ENCODE assay signal across 10 cellular contexts in genomic region chr2:197092431-197092830, GRCh38.
DNase-seq lines count a peak whose midpoint lies in the region; TF ChIP-seq lines count a peak whose summit lies in the region.
"Had no signal": no experiment of that assay in that cellular context is flagged by ENCODE, and none has a peak within 500 bp of the region (broad histone marks: within the 10 kb centered on the region; RNA-seq: fewer than 3 reads in every experiment).

No MANE protein-coding gene starts in this region.

- H3K79me2 ChIP-seq in GM23248 (ENCODE audit: insufficient read depth): no peaks in the 10 kb centered on the region

- H3K27me3 ChIP-seq in GM23248 (replicated peaks; ENCODE audit: insufficient read depth) (no peaks in the 10 kb centered on the region), rectal smooth muscle tissue (ENCODE audit: control insufficient read depth, insufficient read depth, low read length) (no peaks in the 10 kb centered on the region)

- H3K4me2 ChIP-seq in GM23248 (ENCODE audit: unreplicated experiment): peak overlapping the region; percentile 27
- H3K4me2 ChIP-seq: PC-9 had no signal

- no peak overlapping the region for H2AFZ ChIP-seq in GM23248
- H2AFZ ChIP-seq: PC-9 had no signal

- H3K4me3 ChIP-seq in GM23248 (no peak overlapping the region), fibroblast of mammary gland (ENCODE audit: control insufficient read depth, low read depth, low read length) (no peak overlapping the region), rectal smooth muscle tissue (ENCODE audit: low read length) (no peak overlapping the region), lower leg skin (ENCODE audit: low read depth, poor library complexity, severe bottlenecking) (no peak overlapping the region)
- H3K4me3 ChIP-seq: PC-9, psoas muscle had no signal

- H3K9me2 ChIP-seq in GM23248 (ENCODE audit: insufficient read depth): no peaks in the 10 kb centered on the region

- no peaks in the 10 kb centered on the region for H3K36me3 ChIP-seq in GM23248 (ENCODE audit: low read depth)
- peaks cover 2% of the 10 kb centered on the region for H3K36me3 ChIP-seq in rectal smooth muscle tissue (ENCODE audit: control insufficient read depth, insufficient read depth, low read length)

- intact Hi-C loops in lower leg skin (cut with DNase I; ENCODE audit: low total_unique reads): no loop called here

- TF ChIP-seq POLR2A in lower leg skin (IDR thresholded peaks at IDR 0.05): no peak

- no peaks in the 10 kb centered on the region for H3K9me3 ChIP-seq in GM23248 (ENCODE audit: low read depth)
- H3K9me3 ChIP-seq: psoas muscle had no signal

- H4K20me1 ChIP-seq in GM23248 (ENCODE audit: insufficient read depth): no peaks in the 10 kb centered on the region

- 0 out of 2 replicates have a peak, but pooled peaks cover 5% of the 10 kb centered on the region for H3F3A ChIP-seq in GM23248 (ENCODE audit: insufficient read depth)

- in situ Hi-C loops in GM23248 (cut with MboI): no loop called here

- peaks cover 6% of the 10 kb centered on the region for H3K4me1 ChIP-seq in GM23248 (ENCODE audit: insufficient read depth)
- H3K4me1 ChIP-seq in rectal smooth muscle tissue (ENCODE audit: control insufficient read depth, insufficient read depth, low read length): peaks cover 5% of the 10 kb centered on the region
- H3K4me1 ChIP-seq: psoas muscle had no signal

- 6 to 7% methylated on average over 4 of the region's 4 CpGs for WGBS in GM23248 (ENCODE audit: low coverage in 1 of 2, low lambda C conversion rate in 2 of 2, missing lambda C conversion rate in 2 of 2), 2 experiments
- WGBS in lower leg skin, 2 donors: 64 to 79% methylated on average over 4 of the region's 4 CpGs

- H3K27ac ChIP-seq in GM23248 (no peak overlapping the region), rectal smooth muscle tissue (ENCODE audit: low read depth, low read length) (no peak overlapping the region)
- H3K27ac ChIP-seq: PC-9, psoas muscle had no signal

- peak; percentile 77 for DNase-seq in GM23248
- DNase-seq in NCI-H524 (lab: John Stamatoyannopoulos, UW): peak; percentile 14 to 63
- DNase-seq in fibroblast of mammary gland (ENCODE audit: low read depth): peak; percentile 85
- no peak for DNase-seq in midbrain (lab: John Stamatoyannopoulos, UW)
- no peak for DNase-seq in lower leg skin (ENCODE audit: low spot score in 2 of 2)
- no peak for DNase-seq in iPS-NIHi11 (ENCODE audit: low spot score)
- DNase-seq: activated CD4-positive, alpha-beta T cell treated with anti-CD3 and anti-CD28 coated beads for 36 hours; PC-9; psoas muscle had no signal

- TF ChIP-seq CTCF in fibroblast of mammary gland (conservative IDR thresholded peaks at IDR 0.05; ENCODE audit: control insufficient read depth, insufficient read depth, low read depth, low read length) (no peak), lower leg skin (IDR thresholded peaks at IDR 0.05) (no peak)

- H3K9ac ChIP-seq in GM23248: no peak overlapping the region
- H3K9ac ChIP-seq in rectal smooth muscle tissue (ENCODE audit: low read length): peak overlapping the region; percentile 10

Comparison
In these comparisons a context has a peak if more than half of its experiments do, and no peak if none do; other contexts are left out.
1. DNase-seq: peak in GM23248 (single experiment), NCI-H524 (2 of 2) and fibroblast of mammary gland (single experiment); none in midbrain (single experiment), lower leg skin (0 of 2) and iPS-NIHi11 (single experiment).